19 cellular contexts compared by ENCODE assay signal in the genomic region with DNA sequence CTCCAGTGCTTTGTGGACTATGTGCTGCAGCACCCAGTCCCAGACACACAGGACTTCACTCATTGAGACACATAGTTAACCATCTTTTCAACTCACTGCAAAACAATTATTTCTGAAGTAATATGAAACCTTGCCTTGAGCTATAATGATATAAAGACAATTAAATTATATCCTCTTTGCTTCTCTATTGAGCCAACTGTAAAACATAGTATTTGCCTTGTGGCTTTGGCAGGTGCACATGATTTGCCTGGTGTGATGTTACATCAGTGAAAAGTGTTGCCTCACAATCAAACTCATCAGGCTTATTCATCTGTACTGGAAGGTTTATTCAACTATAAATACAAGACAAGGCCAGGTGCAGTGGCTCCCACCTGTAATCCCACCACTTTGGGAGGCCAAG.
DNase-seq lines count a peak whose midpoint lies in the region; ATAC-seq, FAIRE-seq and TF ChIP-seq lines count a peak whose summit lies in the region.
"Had no signal": no experiment of that assay in that cellular context is flagged by ENCODE, and none has a peak within 500 bp of the region (broad histone marks: within the 10 kb centered on the region; RNA-seq: fewer than 3 reads in every experiment).

No MANE protein-coding gene starts in this region.

- H3K27ac ChIP-seq in caudate nucleus (ENCODE audit: low read depth, low read length) (peak overlapping the region; percentile 93), kidney (ENCODE audit: low read depth in 2 of 2, low read length in 2 of 2) (no peak overlapping the region)
- H3K27ac ChIP-seq: thoracic aorta had no signal

- no peaks in the 10 kb centered on the region for H3K9me3 ChIP-seq in kidney (ENCODE audit: control insufficient read depth in 1 of 2, low read length in 2 of 2)
- H3K9me3 ChIP-seq: colonic mucosa, SJCRH30, thoracic aorta had no signal

- no peaks in the 10 kb centered on the region for H3K4me1 ChIP-seq in kidney (ENCODE audit: control insufficient read depth in 1 of 2, insufficient read depth in 1 of 2, low read depth in 1 of 2, low read length in 2 of 2)
- H3K4me1 ChIP-seq: colonic mucosa had no signal

- H3K36me3 ChIP-seq in kidney (ENCODE audit: control insufficient read depth in 1 of 2, insufficient read depth in 2 of 2, low read length in 2 of 2), result peaks cover 4 to 7% of the 10 kb centered on the region in 2 donors
- H3K36me3 ChIP-seq: colonic mucosa, SJCRH30, thoracic aorta had no signal

- no peak for TF ChIP-seq CTCF in kidney (IDR thresholded peaks at IDR 0.05; ENCODE audit: borderline replicate concordance, extremely low read depth, insufficient read depth)

- FAIRE-seq in kidney (lab: Jason Lieb, UNC), result no peak
- FAIRE-seq: A204.1 had no signal

- no peak for ATAC-seq in HG03280 (IDR thresholded peaks at IDR 0.05; ENCODE audit: unreplicated experiment)
- ATAC-seq: activated CD8-positive, alpha-beta memory T cell treated with anti-CD3 and anti-CD28 coated beads, Interleukin-2, amount 10 ng/mL, durations not matched to agents 7 days and 5 days; activated naive CD4-positive, alpha-beta T cell treated with anti-CD3 and anti-CD28 coated beads, Interleukin-2, amount 50 U/mL, for 72 hours; esophagus mucosa had no signal

- DNase-seq in NCI-H2171 treated with DMSO at 0.1 percent for 48 hours (lab: John Stamatoyannopoulos, UW) (peak; percentile 36), NCI-H2171 (lab: John Stamatoyannopoulos, UW) (no peak), NCI-H69 (lab: John Stamatoyannopoulos, UW) (peak; percentile 86), caudate nucleus (lab: John Stamatoyannopoulos, UW) (no peak), kidney (no peak), posterior cingulate gyrus (no peak)
- DNase-seq in stimulated activated CD4-positive, alpha-beta T cell treated with anti-CD3 and anti-CD28 coated beads, Interleukin-4, amount 100 ng/mL, for 4 hours, result no peak
- DNase-seq: activated CD8-positive, alpha-beta memory T cell treated with anti-CD3 and anti-CD28 coated beads, Interleukin-2, amount 10 ng/mL, durations not matched to agents 7 days and 5 days; colonic mucosa; COR-L47; hippocampal formation; NCI-H524 treated with DMSO at 0.1 percent for 48 hours had no signal

- H3K9ac ChIP-seq in kidney (ENCODE audit: low read length in 2 of 2), result no peak overlapping the region

- intact Hi-C loops in kidney (cut with DNase I) (no loop called here), posterior cingulate gyrus (cut with DNase I) (no loop called here)

- no peak overlapping the region for H3K4me3 ChIP-seq in kidney (ENCODE audit: low read length in 2 of 2)
- H3K4me3 ChIP-seq: colonic mucosa, SJCRH30, smooth muscle cell, thoracic aorta had no signal

Comparison
In these comparisons a context has a peak if more than half of its experiments do, and no peak if none do; other contexts are left out.
1. DNase-seq: peak in NCI-H2171 treated with DMSO at 0.1 percent for 48 hours (single experiment) and NCI-H69 (single experiment); none in NCI-H2171 (single experiment), caudate nucleus (0 of 61), kidney (single experiment), stimulated activated CD4-positive, alpha-beta T cell treated with anti-CD3 and anti-CD28 coated beads, Interleukin-4, amount 100 ng/mL, for 4 hours (0 of 2) and posterior cingulate gyrus (0 of 10).